35 cellular contexts compared by ENCODE assay signal in genomic region chr1:38204698-38205097, GRCh38.
"Had no signal": no experiment of that assay in that cellular context is flagged by ENCODE, and none has a peak within 500 bp of the region (broad histone marks: within the 10 kb centered on the region; RNA-seq: fewer than 3 reads in every experiment).

No MANE protein-coding gene starts in this region.

- H3K36me3 ChIP-seq: MG63 had no signal

- H3K9me3 ChIP-seq: MG63 had no signal

- DNase-seq: Kasumi-1, MG63, MM.1S, MV-4-11, NCI-H1048, NCI-H1092, NCI-H1092 treated with DMSO at 0.1 percent for 48 hours, NCI-H1105, NCI-H1105 treated with DMSO at 0.1 percent for 48 hours, NCI-H1417, NCI-H1417 treated with DMSO at 0.1 percent for 48 hours, NCI-H1436, NCI-H1436 treated with DMSO at 0.1 percent for 48 hours, NCI-H146, NCI-H1694, NCI-H1694 treated with DMSO at 0.1 percent for 48 hours, NCI-H187, NCI-H187 treated with DMSO at 0.1 percent for 48 hours, NCI-H1930, NCI-H2029, NCI-H2029 treated with DMSO at 0.1 percent for 48 hours, NCI-H2081, NCI-H2081 treated with DMSO at 0.1 percent for 48 hours, NCI-H2107, NCI-H2171, NCI-H2171 treated with DMSO at 0.1 percent for 48 hours, NCI-H2227 treated with DMSO at 0.1 percent for 48 hours, NCI-H226, NCI-H345, NCI-H446, NCI-H446 treated with DMSO at 0.1 percent for 48 hours, NCI-H510A, NCI-H510A treated with DMSO at 0.1 percent for 48 hours, NCI-H524, NCI-H524 treated with DMSO at 0.1 percent for 48 hours had no signal

- H3K4me3 ChIP-seq: MG63 had no signal

- H3K27me3 ChIP-seq: MG63 had no signal
